8 cellular contexts compared by ENCODE assay signal in the genomic region with DNA sequence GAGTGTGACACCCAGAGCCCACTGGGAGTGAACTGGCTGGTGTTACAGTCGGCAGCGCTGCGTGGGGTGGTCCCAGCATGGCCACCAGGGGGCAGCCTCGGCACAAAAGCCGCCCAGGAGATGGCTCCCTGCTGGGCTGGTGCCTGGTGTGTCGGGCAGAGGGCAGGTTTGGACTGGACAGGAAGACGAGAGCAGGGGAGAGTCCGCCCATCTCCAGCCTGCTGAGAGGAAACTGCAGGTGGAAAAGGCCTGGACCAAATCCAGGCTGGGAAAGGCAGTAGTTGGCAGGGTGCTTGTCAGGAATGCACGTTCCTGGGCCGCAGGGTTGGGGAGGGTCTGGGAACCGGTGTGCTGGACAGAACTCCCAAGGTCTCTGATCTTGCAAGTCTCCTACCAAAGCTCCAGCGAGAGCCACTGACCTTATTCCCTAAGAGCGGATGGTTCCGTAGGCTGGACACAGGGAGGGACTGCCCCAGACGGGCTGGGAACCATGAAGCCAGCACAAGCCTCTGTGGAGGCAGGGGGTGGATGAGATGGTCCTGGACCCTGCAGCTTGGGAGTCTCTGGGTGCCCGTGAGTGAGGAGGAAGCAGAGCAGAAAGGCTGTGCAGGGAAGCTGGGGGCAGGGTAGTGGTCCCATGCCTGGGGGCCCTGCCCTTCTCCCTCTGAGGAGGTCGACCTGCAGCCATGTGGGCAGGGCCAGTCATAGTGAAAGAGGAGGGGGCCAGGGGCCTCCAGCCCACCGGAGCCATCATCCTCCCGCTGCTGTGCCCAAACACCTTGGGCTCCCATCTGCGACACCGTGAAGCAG.
DNase-seq lines count a peak whose midpoint lies in the region; ATAC-seq and TF ChIP-seq lines count a peak whose summit lies in the region.

No MANE protein-coding gene starts in this region.

- H3K27me3 ChIP-seq in neutrophil = peaks cover 65% of the 10 kb centered on the region

- peak; percentile 93 for TF ChIP-seq CTCF in RWPE1 (conservative IDR thresholded peaks at IDR 0.05; ENCODE audit: low read depth)
- peak; percentile 91 for TF ChIP-seq CTCF in neutrophil (IDR thresholded peaks at IDR 0.05)

- peaks cover 7 to 11% of the 10 kb centered on the region in 2 experiments for H3K4me1 ChIP-seq in neutrophil (ENCODE audit: control insufficient read depth in 1 of 2, insufficient read depth in 1 of 2, low read depth in 1 of 2, low read length in 1 of 2)

- no peak for ATAC-seq in HG03097 (IDR thresholded peaks at IDR 0.05; ENCODE audit: low FRiP score, unreplicated experiment)

- H3K4me3 ChIP-seq in neutrophil (ENCODE audit: low read depth in 1 of 2, low read length in 1 of 2) = no peak overlapping the region

- POLR2A ChIA-PET in RWPE1 (lab: Yijun Ruan, JAX; ENCODE audit: low non-redundant PET) = no interaction called here

- DNase-seq in ELF-1 (ENCODE audit: low read depth, low spot score) (peak; percentile 91), HUDEP-2 (lab: John Stamatoyannopoulos, UW; ENCODE audit: unreplicated experiment in 76 of 76) (peak in 71 of 76 experiments; percentile 8 to 88 (median 68)), RWPE1 (ENCODE audit: low spot score) (peak; percentile 66), fibroblast of peridontal ligament (ENCODE audit: extremely low read depth) (peak; percentile 73), superior temporal gyrus (ENCODE audit: extremely low spot score) (peak; percentile 71)
- DNase-seq in activated T-helper 1 cell treated with anti-CD3 and anti-CD28 coated beads, Interleukin-2, amount 50 U/mL, for 16 hours (ENCODE audit: low read depth in 1 of 2, low spot score in 1 of 2) = peak; percentile 80 to 85

- H3K36me3 ChIP-seq in neutrophil = no peaks in the 10 kb centered on the region

- CTCF ChIA-PET in RWPE1 (lab: Yijun Ruan, JAX) = interaction anchor here (0.6 to 5.8 kb wide), 13 partner anchors 8 to 189 kb away, joined by 3 to 42 read pairs (median 4); a partner anchor contains a TSS

- H3K27ac ChIP-seq in RWPE1 (peak overlapping the region; percentile 100), neutrophil (no peak overlapping the region)

- H3K9me3 ChIP-seq in neutrophil = no peaks in the 10 kb centered on the region
